In the genomic region with DNA sequence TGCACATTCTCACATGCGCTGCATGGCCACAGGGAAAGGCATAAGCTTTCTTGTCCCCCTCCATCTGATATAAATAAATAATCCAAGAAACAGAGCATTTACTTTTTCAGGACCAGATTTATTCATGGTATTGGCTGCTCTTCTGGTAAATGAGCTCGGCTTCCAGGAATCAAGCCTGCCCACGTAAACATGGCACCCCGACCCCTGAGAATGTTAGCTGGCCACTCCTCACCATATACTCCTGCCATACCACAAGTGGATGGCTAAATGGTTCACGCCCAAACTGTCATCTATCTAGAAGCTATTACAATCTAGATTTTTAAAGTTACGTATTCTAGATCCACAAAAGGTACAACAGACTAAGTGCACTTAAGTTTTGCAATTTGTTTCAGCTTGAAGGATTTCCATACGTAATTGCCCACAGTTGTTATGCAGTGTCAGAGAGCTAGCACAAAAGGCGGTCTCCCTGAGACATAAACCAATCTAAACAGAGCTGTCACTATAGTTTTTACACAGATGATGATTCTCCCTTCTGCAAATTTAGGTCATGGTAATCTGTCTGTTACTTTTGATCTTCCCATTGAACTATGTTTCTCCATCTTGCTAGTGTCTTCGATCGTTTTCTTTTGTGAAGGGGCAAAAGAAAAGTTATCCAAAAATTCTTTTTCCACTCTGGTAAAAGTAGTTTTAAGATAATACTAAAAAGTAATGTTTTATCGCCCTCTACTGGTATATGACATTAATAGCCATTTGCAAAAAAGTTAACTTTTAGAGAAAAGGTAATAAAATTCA, we compare ENCODE assay signal across 8 cellular contexts. TPM values are rescaled to one million over a fixed set of nuclear protein-coding genes. Genes with fewer than 3 reads are reported as not detected.
DNase-seq lines count a peak whose midpoint lies in the region; ATAC-seq and TF ChIP-seq lines count a peak whose summit lies in the region.

No MANE protein-coding gene starts in this region.

- H3K79me2 ChIP-seq in PC-3 (ENCODE audit: low read length) = no peaks in the 10 kb centered on the region
- no peaks in the 10 kb centered on the region for H3K79me2 ChIP-seq in trophoblast cell (ENCODE audit: control insufficient read depth, insufficient read depth, low read length, poor library complexity)

- H3K4me3 ChIP-seq in PC-3 (ENCODE audit: low read length) (no peak overlapping the region), epithelial cell of esophagus (ENCODE audit: low read length) (no peak overlapping the region), trophoblast cell (ENCODE audit: low read depth, low read length) (no peak overlapping the region)

- in situ Hi-C loops in ACHN (cut with HindIII; ENCODE audit: low pct_ligation_motif_present, low pct_unique_long_range_greater_than_20kb, low sequenced_read_pairs) (no loop called here), GM13977 (cut with MboI; ENCODE audit: low pct_unique_long_range_greater_than_20kb, low sequenced_read_pairs, unreplicated experiment) (loop anchor here (10.0 to 25.0 kb wide), 3 partner anchors 618 to 995 kb away; no protein-coding TSS in a partner anchor)

- H3K9me2 ChIP-seq in PC-3 (replicated peaks; ENCODE audit: low read length) = no peaks in the 10 kb centered on the region

- H2BK12ac ChIP-seq in trophoblast cell (ENCODE audit: low read length) = peak overlapping the region; percentile 27

- no peak overlapping the region for H3K14ac ChIP-seq in trophoblast cell (ENCODE audit: low read length)

- H3K4me2 ChIP-seq in PC-3 (ENCODE audit: low read length) = no peak overlapping the region
- H3K4me2 ChIP-seq in trophoblast cell (ENCODE audit: low read length) = no peak overlapping the region

- H2AK5ac ChIP-seq in trophoblast cell (ENCODE audit: low read length) = peak overlapping the region; percentile 39

- CTCF ChIA-PET in PC-3 (lab: Charles Lee) = interaction anchor here (0.7 to 1.3 kb wide), 3 partner anchors 716 to 867 kb away, joined by 3 to 6 read pairs (median 3); no protein-coding TSS in a partner anchor

- DNase-seq in ACHN (peak; percentile 49), GM13977 (ENCODE audit: low spot score) (no peak), PC-3 (peak; percentile 64), epithelial cell of esophagus (ENCODE audit: low read depth) (peak; percentile 15), trophoblast cell (peak in 1 of 2 donors; percentile 79), caudate nucleus (lab: John Stamatoyannopoulos, UW) (no peak)

- H4K12ac ChIP-seq in trophoblast cell (ENCODE audit: low read depth, low read length) = no peak overlapping the region

- H3K4ac ChIP-seq in trophoblast cell (ENCODE audit: low read depth, low read length) = no peak overlapping the region

- H3K9me3 ChIP-seq in PC-3 (ENCODE audit: low read length) (no peaks in the 10 kb centered on the region), trophoblast cell (ENCODE audit: insufficient read depth, low read depth, low read length) (no peaks in the 10 kb centered on the region)

- H4K8ac ChIP-seq in trophoblast cell (ENCODE audit: low read depth, low read length) = no peak overlapping the region

- H3K27ac ChIP-seq in PC-3 (ENCODE audit: low read length) (no peak overlapping the region), trophoblast cell (ENCODE audit: low read depth, low read length) (no peak overlapping the region), caudate nucleus (ENCODE audit: low read depth, low read length) (no peak overlapping the region)

- intact Hi-C loops in PC-3 (cut with micrococcal nuclease) = loop anchor here (1.0 to 5.0 kb wide), 4 partner anchors 614 to 1000 kb away; no protein-coding TSS in a partner anchor

- H3K4me1 ChIP-seq in PC-3 (ENCODE audit: insufficient read depth, low read length) (no peaks in the 10 kb centered on the region), trophoblast cell (ENCODE audit: control insufficient read depth in 1 of 2, insufficient read depth in 2 of 2, low read length in 2 of 2) (peaks cover 12 to 15% of the 10 kb centered on the region in 2 experiments)

- H3K18ac ChIP-seq in trophoblast cell (ENCODE audit: low read length) = no peak overlapping the region

- H2BK120ac ChIP-seq in trophoblast cell (ENCODE audit: insufficient read depth, low read length, poor library complexity) = no peak overlapping the region

- H3K9ac ChIP-seq in PC-3 (ENCODE audit: low read length) = no peak overlapping the region
- H3K9ac ChIP-seq in trophoblast cell (ENCODE audit: low read length) = no peak overlapping the region

- no CpG with 5 or more reads among the region's 11 CpGs for WGBS in trophoblast cell (ENCODE audit: extremely low coverage, insufficient coverage, insufficient read length)

- H3K23ac ChIP-seq in trophoblast cell (ENCODE audit: low read length) = no peak overlapping the region

- no peak overlapping the region for H2BK5ac ChIP-seq in trophoblast cell (ENCODE audit: low read depth, low read length, poor library complexity)

- no peak overlapping the region for H2AFZ ChIP-seq in PC-3 (ENCODE audit: low read length)
- no peak overlapping the region for H2AFZ ChIP-seq in trophoblast cell (ENCODE audit: insufficient read depth, low read length, poor library complexity)

- H3K27me3 ChIP-seq in PC-3 (ENCODE audit: low read length) (no peaks in the 10 kb centered on the region), trophoblast cell (ENCODE audit: insufficient read depth, low read length) (no peaks in the 10 kb centered on the region)

- H4K20me1 ChIP-seq in PC-3 (ENCODE audit: low read length) = no peaks in the 10 kb centered on the region

- POLR2A ChIA-PET in PC-3 (lab: Charles Lee; ENCODE audit: unreplicated experiment) = no interaction called here

- TF ChIP-seq CTCF in GM13977 (IDR thresholded peaks at IDR 0.05; ENCODE audit: extremely low read depth, insufficient read depth, missing control alignments) = peak; percentile 52
- peak; percentile 64 for TF ChIP-seq CTCF in PC-3 (conservative IDR thresholded peaks at IDR 0.05; ENCODE audit: low read depth, low read length)
- no peak for TF ChIP-seq CTCF in epithelial cell of esophagus (IDR thresholded peaks at IDR 0.05; ENCODE audit: insufficient read depth, low read depth, low read length, missing control alignments)

- no TSS peak for BruUV-seq in PC-3 (replicated peaks; lab: Mats Ljungman, UMichigan)

- peaks cover 6% of the 10 kb centered on the region for H3K79me1 ChIP-seq in trophoblast cell (ENCODE audit: low read length)

- H3K36me3 ChIP-seq in PC-3 (ENCODE audit: low read depth, low read length) = no peaks in the 10 kb centered on the region
- H3K36me3 ChIP-seq in trophoblast cell (ENCODE audit: control insufficient read depth in 1 of 2, insufficient read depth in 2 of 2, low read length in 2 of 2) = no peaks in the 10 kb centered on the region

- H3F3A ChIP-seq in PC-3 (ENCODE audit: low read length, unreplicated experiment) = no peaks in the 10 kb centered on the region

- H4K91ac ChIP-seq in trophoblast cell (ENCODE audit: low read depth, low read length) = peak overlapping the region; percentile 72

- ATAC-seq in PC-3 (no peak), GM21576 (IDR thresholded peaks at IDR 0.05; ENCODE audit: unreplicated experiment) (no peak), GM21447 (IDR thresholded peaks at IDR 0.05; ENCODE audit: unreplicated experiment) (no peak)

RNA-seq across cellular contexts. Expression of gene FOXO1, which starts 16.2 kb away (rescaled TPM):
- 2.7 and 3.5 TPM in 2 replicates for total RNA-seq in PC-3 (2014; rRNA removed)
- polyA plus RNA-seq in trophoblast cell (2013) = 22.6 and 23.1 TPM in 2 replicates

Comparison
In these comparisons a context has a peak if more than half of its experiments do, and no peak if none do; other contexts are left out.
1. DNase-seq: peak in ACHN (single experiment), PC-3 (single experiment) and epithelial cell of esophagus (single experiment); none in GM13977 (single experiment) and caudate nucleus (0 of 61).